ENCODE assay signal across 7 cellular contexts in genomic region chr22:46267431-46268279, GRCh38. TPM values are rescaled to one million over a fixed set of nuclear protein-coding genes. Genes with fewer than 3 reads are reported as not detected.
DNase-seq lines count a peak whose midpoint lies in the region; ATAC-seq and TF ChIP-seq lines count a peak whose summit lies in the region.

TSS of gene TTC38 (plus strand) at chr22:46268008. CDS start at chr22:46268040, 32 bp downstream.

- WGBS in liver, result under 1% methylated on average over 74 of the region's 74 CpGs

- no peak for TF ChIP-seq CTCF in liver (IDR thresholded peaks at IDR 0.05; ENCODE audit: low read depth, low read length, missing input control)

- peaks cover 3% of the 10 kb centered on the region for H3K36me3 Mint-ChIP-seq in activated CD4-positive, alpha-beta memory T cell treated with anti-CD3 and anti-CD28 coated beads for 36 hours

- peaks cover 10% of the 10 kb centered on the region for H3K9me3 Mint-ChIP-seq in activated CD4-positive, alpha-beta memory T cell treated with anti-CD3 and anti-CD28 coated beads for 36 hours

- peaks cover 0 to 31% (median 20%) of the 10 kb centered on the region in 4 donors for H3K4me1 ChIP-seq in liver (ENCODE audit: control insufficient read depth in 4 of 4, insufficient read depth in 4 of 4, low read length in 3 of 4)

- peak within 1 kb of the TSS; percentile 79 to 97 (median 97) for H3K4me3 ChIP-seq in liver (ENCODE audit: low read depth in 1 of 3, low read length in 3 of 3)

- CTCF ChIA-PET in activated CD4-positive, alpha-beta memory T cell treated with anti-CD3 and anti-CD28 coated beads for 36 hours (lab: Charles Lee), result interaction anchor here (0.6 to 1.9 kb wide), 3 partner anchors 28 to 998 kb away, joined by 3 to 7 read pairs (median 6); partner anchors contain the start of gene GTSE1

- no peaks in the 10 kb centered on the region for H3K27me3 ChIP-seq in liver (ENCODE audit: control insufficient read depth in 4 of 4, insufficient read depth in 4 of 4, low read length in 3 of 4)

- peak; percentile 88 for ATAC-seq in HG02642 (IDR thresholded peaks at IDR 0.05; ENCODE audit: poor library complexity, unreplicated experiment)

- DNase-seq in NCI-H526 treated with DMSO at 0.1 percent for 48 hours (lab: John Stamatoyannopoulos, UW), result peak; percentile 11
- peak; percentile 68 for DNase-seq in activated CD4-positive, alpha-beta memory T cell treated with anti-CD3 and anti-CD28 coated beads for 36 hours
- peak; percentile 88 for DNase-seq in ecto neural progenitor cell (ENCODE audit: low spot score)
- DNase-seq in stimulated activated CD4-positive, alpha-beta T cell treated with anti-CD3 and anti-CD28 coated beads, Interleukin-4, amount 100 ng/mL, for 4 hours, result peak; percentile 28 to 43

- H3K4me1 Mint-ChIP-seq in activated CD4-positive, alpha-beta memory T cell treated with anti-CD3 and anti-CD28 coated beads for 36 hours (ENCODE audit: low read depth), result peaks cover 11% of the 10 kb centered on the region

- no peaks in the 10 kb centered on the region for H3K9me3 ChIP-seq in liver (ENCODE audit: control insufficient read depth in 4 of 4, low read length in 3 of 4)

- peak; percentile 9 to 33 for TF ChIP-seq RAD21 in liver (IDR thresholded peaks at IDR 0.05)

- peak within 1 kb of the TSS; percentile 90 to 95 for H3K9ac ChIP-seq in liver (ENCODE audit: low read depth in 1 of 2, low read length in 2 of 2)

- peak within 1 kb of the TSS; percentile 95 to 96 for H3K27ac ChIP-seq in liver (ENCODE audit: low read depth in 1 of 2, low read length in 2 of 2)

- no peak within 1 kb of the TSS for H3K27ac Mint-ChIP-seq in activated CD4-positive, alpha-beta memory T cell treated with anti-CD3 and anti-CD28 coated beads for 36 hours

- POLR2A ChIA-PET in activated CD4-positive, alpha-beta memory T cell treated with anti-CD3 and anti-CD28 coated beads for 36 hours (lab: Charles Lee), result interaction anchor here (0.6 to 1.6 kb wide), 3 partner anchors 11 to 42 kb away, joined by 3 to 6 read pairs (median 3); partner anchors contain the start of gene GTSE1

- peak; percentile 61 for TF ChIP-seq POLR2A in GM10847 (IDR thresholded peaks at IDR 0.05; ENCODE audit: extremely low read depth, insufficient read length)

- H3K4me3 Mint-ChIP-seq in activated CD4-positive, alpha-beta memory T cell treated with anti-CD3 and anti-CD28 coated beads for 36 hours, result peak within 1 kb of the TSS; percentile 83

- intact Hi-C loops in activated CD4-positive, alpha-beta memory T cell treated with anti-CD3 and anti-CD28 coated beads for 36 hours (cut with micrococcal nuclease), result no loop called here

- peaks cover 3 to 16% (median 8%) of the 10 kb centered on the region in 4 donors for H3K36me3 ChIP-seq in liver (ENCODE audit: control insufficient read depth in 4 of 4, insufficient read depth in 3 of 4, low read depth in 1 of 4, low read length in 3 of 4)

- peaks cover 29% of the 10 kb centered on the region for H3K27me3 Mint-ChIP-seq in activated CD4-positive, alpha-beta memory T cell treated with anti-CD3 and anti-CD28 coated beads for 36 hours

TF ChIP-seq in liver, 16 proteins besides CTCF, POLR2A, EP300 and RAD21:
- TF ChIP-seq, protein P1, sequence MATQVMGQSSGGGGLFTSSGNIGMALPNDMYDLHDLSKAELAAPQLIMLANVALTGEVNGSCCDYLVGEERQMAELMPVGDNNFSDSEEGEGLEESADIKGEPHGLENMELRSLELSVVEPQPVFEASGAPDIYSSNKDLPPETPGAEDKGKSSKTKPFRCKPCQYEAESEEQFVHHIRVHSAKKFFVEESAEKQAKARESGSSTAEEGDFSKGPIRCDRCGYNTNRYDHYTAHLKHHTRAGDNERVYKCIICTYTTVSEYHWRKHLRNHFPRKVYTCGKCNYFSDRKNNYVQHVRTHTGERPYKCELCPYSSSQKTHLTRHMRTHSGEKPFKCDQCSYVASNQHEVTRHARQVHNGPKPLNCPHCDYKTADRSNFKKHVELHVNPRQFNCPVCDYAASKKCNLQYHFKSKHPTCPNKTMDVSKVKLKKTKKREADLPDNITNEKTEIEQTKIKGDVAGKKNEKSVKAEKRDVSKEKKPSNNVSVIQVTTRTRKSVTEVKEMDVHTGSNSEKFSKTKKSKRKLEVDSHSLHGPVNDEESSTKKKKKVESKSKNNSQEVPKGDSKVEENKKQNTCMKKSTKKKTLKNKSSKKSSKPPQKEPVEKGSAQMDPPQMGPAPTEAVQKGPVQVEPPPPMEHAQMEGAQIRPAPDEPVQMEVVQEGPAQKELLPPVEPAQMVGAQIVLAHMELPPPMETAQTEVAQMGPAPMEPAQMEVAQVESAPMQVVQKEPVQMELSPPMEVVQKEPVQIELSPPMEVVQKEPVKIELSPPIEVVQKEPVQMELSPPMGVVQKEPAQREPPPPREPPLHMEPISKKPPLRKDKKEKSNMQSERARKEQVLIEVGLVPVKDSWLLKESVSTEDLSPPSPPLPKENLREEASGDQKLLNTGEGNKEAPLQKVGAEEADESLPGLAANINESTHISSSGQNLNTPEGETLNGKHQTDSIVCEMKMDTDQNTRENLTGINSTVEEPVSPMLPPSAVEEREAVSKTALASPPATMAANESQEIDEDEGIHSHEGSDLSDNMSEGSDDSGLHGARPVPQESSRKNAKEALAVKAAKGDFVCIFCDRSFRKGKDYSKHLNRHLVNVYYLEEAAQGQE (IDR thresholded peaks at IDR 0.05), result peak; percentile 80
- TF ChIP-seq FOXA1 (IDR thresholded peaks at IDR 0.05) (no peak), RXRA (IDR thresholded peaks at IDR 0.05) (peak; percentile 69 to 86), EGR1 (IDR thresholded peaks at IDR 0.05; ENCODE audit: low read depth in 2 of 2) (no peak), YY1 (IDR thresholded peaks at IDR 0.05) (peak; percentile 91), HNF4A (conservative IDR thresholded peaks at IDR 0.05) (peak; percentile 54 to 91), NR2F2 (IDR thresholded peaks at IDR 0.05) (no peak), JUND (IDR thresholded peaks at IDR 0.05) (no peak), GABPA (IDR thresholded peaks at IDR 0.05 in 1 of 2, conservative IDR thresholded peaks at IDR 0.05 in 1 of 2) (peak in 1 of 2 donors; percentile 7), HNF4G (IDR thresholded peaks at IDR 0.05) (peak; percentile 34), TAF1 (conservative IDR thresholded peaks at IDR 0.05) (peak; percentile 84), FOXA2 (IDR thresholded peaks at IDR 0.05) (no peak), SP1 (IDR thresholded peaks at IDR 0.05) (peak; percentile 72)
- TF ChIP-seq, protein P2, sequence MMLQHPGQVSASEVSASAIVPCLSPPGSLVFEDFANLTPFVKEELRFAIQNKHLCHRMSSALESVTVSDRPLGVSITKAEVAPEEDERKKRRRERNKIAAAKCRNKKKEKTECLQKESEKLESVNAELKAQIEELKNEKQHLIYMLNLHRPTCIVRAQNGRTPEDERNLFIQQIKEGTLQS (IDR thresholded peaks at IDR 0.05), result no peak
- TF ChIP-seq, protein P3, sequence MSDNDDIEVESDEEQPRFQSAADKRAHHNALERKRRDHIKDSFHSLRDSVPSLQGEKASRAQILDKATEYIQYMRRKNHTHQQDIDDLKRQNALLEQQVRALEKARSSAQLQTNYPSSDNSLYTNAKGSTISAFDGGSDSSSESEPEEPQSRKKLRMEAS (IDR thresholded peaks at IDR 0.05), result no peak
- TF ChIP-seq, protein P4, sequence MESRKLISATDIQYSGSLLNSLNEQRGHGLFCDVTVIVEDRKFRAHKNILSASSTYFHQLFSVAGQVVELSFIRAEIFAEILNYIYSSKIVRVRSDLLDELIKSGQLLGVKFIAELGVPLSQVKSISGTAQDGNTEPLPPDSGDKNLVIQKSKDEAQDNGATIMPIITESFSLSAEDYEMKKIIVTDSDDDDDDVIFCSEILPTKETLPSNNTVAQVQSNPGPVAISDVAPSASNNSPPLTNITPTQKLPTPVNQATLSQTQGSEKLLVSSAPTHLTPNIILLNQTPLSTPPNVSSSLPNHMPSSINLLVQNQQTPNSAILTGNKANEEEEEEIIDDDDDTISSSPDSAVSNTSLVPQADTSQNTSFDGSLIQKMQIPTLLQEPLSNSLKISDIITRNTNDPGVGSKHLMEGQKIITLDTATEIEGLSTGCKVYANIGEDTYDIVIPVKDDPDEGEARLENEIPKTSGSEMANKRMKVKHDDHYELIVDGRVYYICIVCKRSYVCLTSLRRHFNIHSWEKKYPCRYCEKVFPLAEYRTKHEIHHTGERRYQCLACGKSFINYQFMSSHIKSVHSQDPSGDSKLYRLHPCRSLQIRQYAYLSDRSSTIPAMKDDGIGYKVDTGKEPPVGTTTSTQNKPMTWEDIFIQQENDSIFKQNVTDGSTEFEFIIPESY (IDR thresholded peaks at IDR 0.05), result no peak

RNA-seq across cellular contexts. Expression of gene TTC38, which starts in this region (rescaled TPM):
- 1 to 10 TPM; 8.7 to 9.4 TPM for total RNA-seq in activated CD4-positive, alpha-beta memory T cell treated with anti-CD3 and anti-CD28 coated beads for 36 hours
- 100 to 1,000 TPM in 1 of 2 donors, 10 to 100 TPM in 1; 63.9 to 389 TPM for total RNA-seq in liver
- polyA plus RNA-seq in liver, result 100 to 1,000 TPM; 117 to 138 TPM

Comparison
In these comparisons a context has a peak if more than half of its experiments do, and no peak if none do; other contexts are left out.
1. Peak in every context shown above with its lines: DNase-seq, ATAC-seq, H3K4me3 ChIP-seq and H3K27ac ChIP-seq.
2. RNA of gene TTC38 (total RNA-seq): 63.9 to 389 TPM in liver; 8.7 to 9.4 TPM in activated CD4-positive, alpha-beta memory T cell treated with anti-CD3 and anti-CD28 coated beads for 36 hours; every median in the first group is over 4 times any median in the second.
3. DNase-seq: peak in every context shown above with its lines; median percentile 88 in ecto neural progenitor cell; 68 in activated CD4-positive, alpha-beta memory T cell treated with anti-CD3 and anti-CD28 coated beads for 36 hours; 36 in stimulated activated CD4-positive, alpha-beta T cell treated with anti-CD3 and anti-CD28 coated beads, Interleukin-4, amount 100 ng/mL, for 4 hours; 11 in NCI-H526 treated with DMSO at 0.1 percent for 48 hours.